Comparison of ENCODE assay signal across 8 cellular contexts in genomic region chr16:87393680-87394055, GRCh38. TPM values are rescaled to one million over a fixed set of nuclear protein-coding genes. Genes with fewer than 3 reads are reported as not detected.
A peak's percentile ranks its signal among the peaks of the same experiment; 100 is the strongest.
DNase-seq lines count a peak whose midpoint lies in the region; ATAC-seq and TF ChIP-seq lines count a peak whose summit lies in the region.

No MANE protein-coding gene starts in this region.

- H3K4me1 Mint-ChIP-seq in CD4-positive, CD25-positive, alpha-beta regulatory T cell = peaks cover 15 to 56% (median 39%) of the 10 kb centered on the region in 4 donors
- peaks cover 16% of the 10 kb centered on the region for H3K4me1 Mint-ChIP-seq in endothelial cell (ENCODE audit: unreplicated experiment)

- peaks cover under 1% of the 10 kb centered on the region for H3K36me3 ChIP-seq in CD4-positive, CD25-positive, alpha-beta regulatory T cell (ENCODE audit: control insufficient read depth, insufficient read depth, low read length)
- H3K36me3 ChIP-seq in PC-9 (ENCODE audit: low read depth) (no peaks in the 10 kb centered on the region), neutrophil (peaks cover 19% of the 10 kb centered on the region)

- no peaks in the 10 kb centered on the region for H3K9me3 Mint-ChIP-seq in CD4-positive, CD25-positive, alpha-beta regulatory T cell
- H3K9me3 Mint-ChIP-seq in endothelial cell (ENCODE audit: unreplicated experiment) = no peaks in the 10 kb centered on the region

- H2AFZ ChIP-seq in PC-9 = no peak overlapping the region

- H3F3A ChIP-seq in PC-9 (ENCODE audit: insufficient read depth, low read depth) = peaks cover 10% of the 10 kb centered on the region; the same call in 1 of the 2 replicates

- POLR2A ChIA-PET in PC-9 (lab: Charles Lee; ENCODE audit: unreplicated experiment) = no interaction called here

- H3K9me2 ChIP-seq in PC-9 (ENCODE audit: insufficient read depth) = no peaks in the 10 kb centered on the region

- peak overlapping the region; percentile 91 for H3K4me2 ChIP-seq in PC-9

- peak overlapping the region; percentile 89 to 96 (median 90) for H3K27ac Mint-ChIP-seq in CD4-positive, CD25-positive, alpha-beta regulatory T cell
- H3K27ac Mint-ChIP-seq in endothelial cell (ENCODE audit: unreplicated experiment) = peak overlapping the region; percentile 71

- peak overlapping the region; percentile 63 for H3K27ac ChIP-seq in CD4-positive, CD25-positive, alpha-beta regulatory T cell (ENCODE audit: insufficient read depth, low read length, poor library complexity, severe bottlenecking)
- no peak overlapping the region for H3K27ac ChIP-seq in PC-9
- peak overlapping the region; percentile 93 for H3K27ac ChIP-seq in neutrophil
- no peak overlapping the region for H3K27ac ChIP-seq in caudate nucleus (ENCODE audit: low read depth, low read length)

- peaks cover 30% of the 10 kb centered on the region for H3K4me1 ChIP-seq in CD4-positive, CD25-positive, alpha-beta regulatory T cell (ENCODE audit: control insufficient read depth, insufficient read depth, low read length, poor library complexity, severe bottlenecking)
- H3K4me1 ChIP-seq in PC-9 (replicated peaks; ENCODE audit: insufficient read depth) (peaks cover 27% of the 10 kb centered on the region), neutrophil (ENCODE audit: control insufficient read depth in 1 of 2, insufficient read depth in 1 of 2, low read depth in 1 of 2, low read length in 1 of 2) (peaks cover 40 to 43% of the 10 kb centered on the region in 2 experiments)

- H3K27me3 ChIP-seq in CD4-positive, CD25-positive, alpha-beta regulatory T cell (ENCODE audit: control insufficient read depth, insufficient read depth, low read length) = no peaks in the 10 kb centered on the region
- H3K27me3 ChIP-seq in PC-9 (ENCODE audit: insufficient read depth, low read depth) = no peaks in the 10 kb centered on the region
- H3K27me3 ChIP-seq in neutrophil = no peaks in the 10 kb centered on the region

- no TSS peak for BruUV-seq in PC-9 (replicated peaks; lab: Mats Ljungman, UMichigan)

- peaks cover 55% of the 10 kb centered on the region for H4K20me1 ChIP-seq in PC-9 (ENCODE audit: insufficient read depth)

- no peak for DNase-seq in CD4-positive, CD25-positive, alpha-beta regulatory T cell
- no peak for DNase-seq in PC-9
- DNase-seq in endothelial cell (ENCODE audit: low spot score) = no peak
- no peak for DNase-seq in Kasumi-1 (lab: John Stamatoyannopoulos, UW)
- no peak for DNase-seq in SIG-M5 (lab: John Stamatoyannopoulos, UW)
- DNase-seq in caudate nucleus (lab: John Stamatoyannopoulos, UW) = no peak

- no peaks in the 10 kb centered on the region for H3K9me3 ChIP-seq in CD4-positive, CD25-positive, alpha-beta regulatory T cell (ENCODE audit: control insufficient read depth in 2 of 2, low read length in 2 of 2)
- no peaks in the 10 kb centered on the region for H3K9me3 ChIP-seq in PC-9 (ENCODE audit: insufficient read depth, low read depth)
- no peaks in the 10 kb centered on the region for H3K9me3 ChIP-seq in neutrophil

- H3K27me3 Mint-ChIP-seq in CD4-positive, CD25-positive, alpha-beta regulatory T cell = no peaks in the 10 kb centered on the region
- H3K27me3 Mint-ChIP-seq in endothelial cell (ENCODE audit: unreplicated experiment) = peaks cover 6% of the 10 kb centered on the region

- peak overlapping the region; percentile 92 to 96 (median 96) for H3K4me3 Mint-ChIP-seq in CD4-positive, CD25-positive, alpha-beta regulatory T cell
- peak overlapping the region; percentile 95 for H3K4me3 Mint-ChIP-seq in endothelial cell (ENCODE audit: unreplicated experiment)

- H3K79me2 ChIP-seq in PC-9 (ENCODE audit: low read depth) = peaks cover 52% of the 10 kb centered on the region

- no peak for ATAC-seq in CD4-positive, CD25-positive, alpha-beta regulatory T cell (ENCODE audit: low read depth in 2 of 2)
- ATAC-seq in GM21717 (IDR thresholded peaks at IDR 0.05; ENCODE audit: unreplicated experiment) = no peak

- CTCF ChIA-PET in PC-9 (lab: Charles Lee) = interaction anchor here (1.1 kb wide), 1 partner anchor 829 kb away, joined by 5 read pairs; no protein-coding TSS in a partner anchor

- intact Hi-C loops in PC-9 (cut with micrococcal nuclease; ENCODE audit: unreplicated experiment) = loop anchor here (1.0 to 5.0 kb wide), 5 partner anchors 13 to 831 kb away; partner anchors contain the start of genes KLHDC4 and SLC7A5

- peaks cover 3% of the 10 kb centered on the region for H3K36me3 Mint-ChIP-seq in CD4-positive, CD25-positive, alpha-beta regulatory T cell
- peaks cover 7% of the 10 kb centered on the region for H3K36me3 Mint-ChIP-seq in endothelial cell (ENCODE audit: low read depth, unreplicated experiment)

- H3K4me3 ChIP-seq in CD4-positive, CD25-positive, alpha-beta regulatory T cell (ENCODE audit: low read depth, low read length) = peak overlapping the region; percentile 87
- H3K4me3 ChIP-seq in PC-9 (peak overlapping the region; percentile 92; the same call in 1 of the 2 replicates), neutrophil (ENCODE audit: low read depth in 1 of 2, low read length in 1 of 2) (peak overlapping the region; percentile 78 to 84)

- TF ChIP-seq CTCF in PC-9 (conservative IDR thresholded peaks at IDR 0.05) = no peak
- no peak for TF ChIP-seq CTCF in endothelial cell (IDR thresholded peaks at IDR 0.05; ENCODE audit: unreplicated experiment)
- TF ChIP-seq CTCF in neutrophil (IDR thresholded peaks at IDR 0.05) = no peak

RNA-seq across cellular contexts. Expression of gene MAP1LC3B, which starts 1.5 kb away (rescaled TPM):
- 83.2 TPM for total RNA-seq in CD4-positive, CD25-positive, alpha-beta regulatory T cell
- 100 to 1,000 TPM; 123 to 158 (median 140) TPM for polyA plus RNA-seq in CD4-positive, CD25-positive, alpha-beta regulatory T cell
- total RNA-seq in PC-9 (2021) = 37.0 and 45.3 TPM in 2 replicates
- total RNA-seq in endothelial cell (ENCODE audit: unreplicated experiment) = 71.6 TPM

RNA-seq across cellular contexts. Expression of gene FBXO31, which starts 10.1 kb away (rescaled TPM):
- 35.5 TPM for total RNA-seq in CD4-positive, CD25-positive, alpha-beta regulatory T cell
- polyA plus RNA-seq in CD4-positive, CD25-positive, alpha-beta regulatory T cell = 10 to 100 TPM; 18.8 to 29.2 (median 26.4) TPM
- total RNA-seq in PC-9 (2021) (18.8 and 21.9 TPM in 2 replicates), endothelial cell (ENCODE audit: unreplicated experiment) (13.5 TPM)

Comparison
In these comparisons a context has a peak if more than half of its experiments do, and no peak if none do; other contexts are left out.
1. H3K27ac ChIP-seq: peak in CD4-positive, CD25-positive, alpha-beta regulatory T cell (single experiment) and neutrophil (single experiment); none in PC-9 (single experiment) and caudate nucleus (single experiment).
2. Peak in every context shown above with its lines, with median percentiles within 50 percentile points of each other: H3K4me3 ChIP-seq.